Comparison of ENCODE assay signal across 1 cellular context in genomic region chr12:132144115-132145071, GRCh38.
TF ChIP-seq lines count a peak whose summit lies in the region.

A gene with protein sequence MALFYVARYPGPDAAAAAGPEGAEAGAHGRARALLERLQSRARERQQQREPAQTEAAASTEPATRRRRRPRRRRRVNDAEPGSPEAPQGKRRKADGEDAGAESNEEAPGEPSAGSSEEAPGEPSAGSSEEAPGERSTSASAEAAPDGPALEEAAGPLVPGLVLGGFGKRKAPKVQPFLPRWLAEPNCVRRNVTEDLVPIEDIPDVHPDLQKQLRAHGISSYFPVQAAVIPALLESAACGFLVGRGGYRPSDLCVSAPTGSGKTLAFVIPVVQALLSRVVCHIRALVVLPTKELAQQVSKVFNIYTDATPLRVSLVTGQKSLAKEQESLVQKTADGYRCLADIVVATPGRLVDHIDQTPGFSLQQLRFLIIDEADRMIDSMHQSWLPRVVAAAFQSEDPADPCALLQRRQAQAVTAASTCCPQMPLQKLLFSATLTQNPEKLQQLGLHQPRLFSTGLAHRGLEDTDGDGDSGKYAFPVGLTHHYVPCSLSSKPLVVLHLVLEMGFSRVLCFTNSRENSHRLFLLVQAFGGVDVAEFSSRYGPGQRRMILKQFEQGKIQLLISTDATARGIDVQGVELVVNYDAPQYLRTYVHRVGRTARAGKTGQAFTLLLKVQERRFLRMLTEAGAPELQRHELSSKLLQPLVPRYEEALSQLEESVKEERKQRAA (minus strand): TSS chr12:132144319. CDS start chr12:132144296, 23 bp downstream.
TSS of gene NOC4L (plus strand) at chr12:132144457. CDS start at chr12:132144489, 32 bp downstream.

TF ChIP-seq in K562, 482 proteins besides CTCF, POLR2A, EP300 and RAD21 (continued from another document and continues in another):
- TF ChIP-seq, protein P1, sequence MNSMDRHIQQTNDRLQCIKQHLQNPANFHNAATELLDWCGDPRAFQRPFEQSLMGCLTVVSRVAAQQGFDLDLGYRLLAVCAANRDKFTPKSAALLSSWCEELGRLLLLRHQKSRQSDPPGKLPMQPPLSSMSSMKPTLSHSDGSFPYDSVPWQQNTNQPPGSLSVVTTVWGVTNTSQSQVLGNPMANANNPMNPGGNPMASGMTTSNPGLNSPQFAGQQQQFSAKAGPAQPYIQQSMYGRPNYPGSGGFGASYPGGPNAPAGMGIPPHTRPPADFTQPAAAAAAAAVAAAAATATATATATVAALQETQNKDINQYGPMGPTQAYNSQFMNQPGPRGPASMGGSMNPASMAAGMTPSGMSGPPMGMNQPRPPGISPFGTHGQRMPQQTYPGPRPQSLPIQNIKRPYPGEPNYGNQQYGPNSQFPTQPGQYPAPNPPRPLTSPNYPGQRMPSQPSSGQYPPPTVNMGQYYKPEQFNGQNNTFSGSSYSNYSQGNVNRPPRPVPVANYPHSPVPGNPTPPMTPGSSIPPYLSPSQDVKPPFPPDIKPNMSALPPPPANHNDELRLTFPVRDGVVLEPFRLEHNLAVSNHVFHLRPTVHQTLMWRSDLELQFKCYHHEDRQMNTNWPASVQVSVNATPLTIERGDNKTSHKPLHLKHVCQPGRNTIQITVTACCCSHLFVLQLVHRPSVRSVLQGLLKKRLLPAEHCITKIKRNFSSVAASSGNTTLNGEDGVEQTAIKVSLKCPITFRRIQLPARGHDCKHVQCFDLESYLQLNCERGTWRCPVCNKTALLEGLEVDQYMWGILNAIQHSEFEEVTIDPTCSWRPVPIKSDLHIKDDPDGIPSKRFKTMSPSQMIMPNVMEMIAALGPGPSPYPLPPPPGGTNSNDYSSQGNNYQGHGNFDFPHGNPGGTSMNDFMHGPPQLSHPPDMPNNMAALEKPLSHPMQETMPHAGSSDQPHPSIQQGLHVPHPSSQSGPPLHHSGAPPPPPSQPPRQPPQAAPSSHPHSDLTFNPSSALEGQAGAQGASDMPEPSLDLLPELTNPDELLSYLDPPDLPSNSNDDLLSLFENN (IDR thresholded peaks at IDR 0.05; ENCODE audit: low read depth in 2 of 2, low read length in 2 of 2): no peak
- TF ChIP-seq PCBP1 (IDR thresholded peaks at IDR 0.05; ENCODE audit: low read depth, low read length, poor library complexity, severe bottlenecking): peak; percentile 60
- TF ChIP-seq MEF2D (tag; conservative IDR thresholded peaks at IDR 0.05; ENCODE audit: low read depth): no peak
- TF ChIP-seq ETV6 (IDR thresholded peaks at IDR 0.05; ENCODE audit: borderline replicate concordance in 1 of 2, low read depth in 2 of 2, low read length in 1 of 2): no peak; a peak in 1 of 4 replicates
- 0 out of 2 replicates have a peak, but pooled peaks have one; percentile 45 for TF ChIP-seq ETV6 (CRISPR knock-in tag; IDR thresholded peaks at IDR 0.05; ENCODE audit: borderline replicate concordance)
- TF ChIP-seq RB1 (IDR thresholded peaks at IDR 0.05; ENCODE audit: low read depth): peak; percentile 93
- peak; percentile 78 for TF ChIP-seq POLR2AphosphoS5 (IDR thresholded peaks at IDR 0.05; ENCODE audit: control insufficient read depth, insufficient read depth, low read depth, low read length)
- no peak for TF ChIP-seq HMG20A (CRISPR knock-in tag; conservative IDR thresholded peaks at IDR 0.05)
- TF ChIP-seq BRCA1 (IDR thresholded peaks at IDR 0.05): no peak
- TF ChIP-seq BRCA1 (CRISPR knock-in tag; IDR thresholded peaks at IDR 0.05): no peak
- no peak for TF ChIP-seq ZNF696 (CRISPR knock-in tag; conservative IDR thresholded peaks at IDR 0.05)
- TF ChIP-seq MCM7 (IDR thresholded peaks at IDR 0.05): no peak
- no peak for TF ChIP-seq SAFB (IDR thresholded peaks at IDR 0.05; ENCODE audit: borderline replicate concordance, low read depth, low read length)
- peak; percentile 90 for TF ChIP-seq JUND (IDR thresholded peaks at IDR 0.05; ENCODE audit: borderline replicate concordance, low read depth, low read length)
- peak; percentile 61; the same call in 1 of the 3 replicates for TF ChIP-seq JUND (tag; IDR thresholded peaks at IDR 0.05; ENCODE audit: borderline replicate concordance, low read depth, low read length)
- no peak for TF ChIP-seq SMARCB1 (IDR thresholded peaks at IDR 0.05; ENCODE audit: insufficient read length, low read depth)
- no peak for TF ChIP-seq GATA2 (CRISPR knock-in tag; IDR thresholded peaks at IDR 0.05)
- TF ChIP-seq XRCC4 (IDR thresholded peaks at IDR 0.05; ENCODE audit: extremely low read depth, insufficient read depth, insufficient read length): no peak
- TF ChIP-seq ZNF740 (CRISPR knock-in tag; IDR thresholded peaks at IDR 0.05): no peak
- TF ChIP-seq ZNF740 (tag; IDR thresholded peaks at IDR 0.05): no peak; a peak in 1 of 4 replicates
- TF ChIP-seq, protein P2, sequence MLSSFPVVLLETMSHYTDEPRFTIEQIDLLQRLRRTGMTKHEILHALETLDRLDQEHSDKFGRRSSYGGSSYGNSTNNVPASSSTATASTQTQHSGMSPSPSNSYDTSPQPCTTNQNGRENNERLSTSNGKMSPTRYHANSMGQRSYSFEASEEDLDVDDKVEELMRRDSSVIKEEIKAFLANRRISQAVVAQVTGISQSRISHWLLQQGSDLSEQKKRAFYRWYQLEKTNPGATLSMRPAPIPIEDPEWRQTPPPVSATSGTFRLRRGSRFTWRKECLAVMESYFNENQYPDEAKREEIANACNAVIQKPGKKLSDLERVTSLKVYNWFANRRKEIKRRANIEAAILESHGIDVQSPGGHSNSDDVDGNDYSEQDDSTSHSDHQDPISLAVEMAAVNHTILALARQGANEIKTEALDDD (IDR thresholded peaks at IDR 0.05): no peak
- no peak for TF ChIP-seq ESRRB (CRISPR knock-in tag; IDR thresholded peaks at IDR 0.05; ENCODE audit: borderline replicate concordance)
- no peak for TF ChIP-seq ELF4 (CRISPR knock-in tag; IDR thresholded peaks at IDR 0.05)
- TF ChIP-seq, protein P3, sequence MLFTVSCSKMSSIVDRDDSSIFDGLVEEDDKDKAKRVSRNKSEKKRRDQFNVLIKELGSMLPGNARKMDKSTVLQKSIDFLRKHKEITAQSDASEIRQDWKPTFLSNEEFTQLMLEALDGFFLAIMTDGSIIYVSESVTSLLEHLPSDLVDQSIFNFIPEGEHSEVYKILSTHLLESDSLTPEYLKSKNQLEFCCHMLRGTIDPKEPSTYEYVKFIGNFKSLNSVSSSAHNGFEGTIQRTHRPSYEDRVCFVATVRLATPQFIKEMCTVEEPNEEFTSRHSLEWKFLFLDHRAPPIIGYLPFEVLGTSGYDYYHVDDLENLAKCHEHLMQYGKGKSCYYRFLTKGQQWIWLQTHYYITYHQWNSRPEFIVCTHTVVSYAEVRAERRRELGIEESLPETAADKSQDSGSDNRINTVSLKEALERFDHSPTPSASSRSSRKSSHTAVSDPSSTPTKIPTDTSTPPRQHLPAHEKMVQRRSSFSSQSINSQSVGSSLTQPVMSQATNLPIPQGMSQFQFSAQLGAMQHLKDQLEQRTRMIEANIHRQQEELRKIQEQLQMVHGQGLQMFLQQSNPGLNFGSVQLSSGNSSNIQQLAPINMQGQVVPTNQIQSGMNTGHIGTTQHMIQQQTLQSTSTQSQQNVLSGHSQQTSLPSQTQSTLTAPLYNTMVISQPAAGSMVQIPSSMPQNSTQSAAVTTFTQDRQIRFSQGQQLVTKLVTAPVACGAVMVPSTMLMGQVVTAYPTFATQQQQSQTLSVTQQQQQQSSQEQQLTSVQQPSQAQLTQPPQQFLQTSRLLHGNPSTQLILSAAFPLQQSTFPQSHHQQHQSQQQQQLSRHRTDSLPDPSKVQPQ (CRISPR knock-in tag; IDR thresholded peaks at IDR 0.05; ENCODE audit: borderline replicate concordance): no peak
- peak; percentile 91 for TF ChIP-seq DIDO1 (tag; IDR thresholded peaks at IDR 0.05; ENCODE audit: low read depth)
- peak; percentile 99 for TF ChIP-seq MYC (IDR thresholded peaks at IDR 0.05; ENCODE audit: low read depth, low read length)
- no peak for TF ChIP-seq MYC (CRISPR knock-in tag; IDR thresholded peaks at IDR 0.05; ENCODE audit: borderline replicate concordance, low read depth)
- no peak for TF ChIP-seq NCOA1 (IDR thresholded peaks at IDR 0.05; ENCODE audit: low read depth)
- no peak for TF ChIP-seq ZNF23 (CRISPR knock-in tag; IDR thresholded peaks at IDR 0.05)
- no peak for TF ChIP-seq ZKSCAN3 (CRISPR knock-in tag; IDR thresholded peaks at IDR 0.05)
- peak; percentile 72 to 81 for TF ChIP-seq NONO (IDR thresholded peaks at IDR 0.05; ENCODE audit: low read depth in 2 of 2, low read length in 1 of 2)
- TF ChIP-seq PHB2 (IDR thresholded peaks at IDR 0.05; ENCODE audit: low read depth): no peak
- peak; percentile 78 for TF ChIP-seq FUS (optimal IDR thresholded peaks at IDR 0.05; ENCODE audit: low read depth, low read length)
- TF ChIP-seq CBX2 (IDR thresholded peaks at IDR 0.05; ENCODE audit: insufficient read depth, low read length, poor library complexity, severe bottlenecking): no peak
- TF ChIP-seq HMGN3 (IDR thresholded peaks at IDR 0.05; ENCODE audit: borderline replicate concordance, extremely low read depth, insufficient read length, low read depth, low read length): peak; percentile 83
- no peak for TF ChIP-seq PPARD (CRISPR knock-in tag; IDR thresholded peaks at IDR 0.05)
- no peak for TF ChIP-seq ZNF408 (CRISPR knock-in tag; IDR thresholded peaks at IDR 0.05; ENCODE audit: low read depth)
- TF ChIP-seq PURB (CRISPR knock-in tag; IDR thresholded peaks at IDR 0.05; ENCODE audit: low read depth): no peak
- TF ChIP-seq YY1 (IDR thresholded peaks at IDR 0.05; ENCODE audit: borderline replicate concordance in 1 of 3, control insufficient read depth in 1 of 3, extremely low read depth in 1 of 3, insufficient read depth in 3 of 3, insufficient read length in 1 of 3, insufficient replicate concordance in 2 of 3, low read depth in 1 of 3, low read length in 2 of 3): peak; percentile 61 to 92 (median 87)
- TF ChIP-seq ZNF121 (CRISPR knock-in tag; conservative IDR thresholded peaks at IDR 0.05): no peak
- TF ChIP-seq, protein P4, sequence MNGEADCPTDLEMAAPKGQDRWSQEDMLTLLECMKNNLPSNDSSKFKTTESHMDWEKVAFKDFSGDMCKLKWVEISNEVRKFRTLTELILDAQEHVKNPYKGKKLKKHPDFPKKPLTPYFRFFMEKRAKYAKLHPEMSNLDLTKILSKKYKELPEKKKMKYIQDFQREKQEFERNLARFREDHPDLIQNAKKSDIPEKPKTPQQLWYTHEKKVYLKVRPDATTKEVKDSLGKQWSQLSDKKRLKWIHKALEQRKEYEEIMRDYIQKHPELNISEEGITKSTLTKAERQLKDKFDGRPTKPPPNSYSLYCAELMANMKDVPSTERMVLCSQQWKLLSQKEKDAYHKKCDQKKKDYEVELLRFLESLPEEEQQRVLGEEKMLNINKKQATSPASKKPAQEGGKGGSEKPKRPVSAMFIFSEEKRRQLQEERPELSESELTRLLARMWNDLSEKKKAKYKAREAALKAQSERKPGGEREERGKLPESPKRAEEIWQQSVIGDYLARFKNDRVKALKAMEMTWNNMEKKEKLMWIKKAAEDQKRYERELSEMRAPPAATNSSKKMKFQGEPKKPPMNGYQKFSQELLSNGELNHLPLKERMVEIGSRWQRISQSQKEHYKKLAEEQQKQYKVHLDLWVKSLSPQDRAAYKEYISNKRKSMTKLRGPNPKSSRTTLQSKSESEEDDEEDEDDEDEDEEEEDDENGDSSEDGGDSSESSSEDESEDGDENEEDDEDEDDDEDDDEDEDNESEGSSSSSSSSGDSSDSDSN (IDR thresholded peaks at IDR 0.05; ENCODE audit: borderline replicate concordance in 1 of 2, low read depth in 2 of 2, low read length in 2 of 2): 0 out of 4 replicates have a peak, but pooled peaks have one; percentile 10 to 33
- TF ChIP-seq KAT7 (CRISPR knock-in tag; IDR thresholded peaks at IDR 0.05; ENCODE audit: borderline replicate concordance): no peak
- no peak for TF ChIP-seq ADNP (tag; IDR thresholded peaks at IDR 0.05)
- TF ChIP-seq ARID1B (IDR thresholded peaks at IDR 0.05): no peak
- TF ChIP-seq RBM39 (optimal IDR thresholded peaks at IDR 0.05; ENCODE audit: low read depth, low read length): no peak
- TF ChIP-seq PHF21A (IDR thresholded peaks at IDR 0.05; ENCODE audit: borderline replicate concordance, low read depth): no peak
- TF ChIP-seq, protein P5, sequence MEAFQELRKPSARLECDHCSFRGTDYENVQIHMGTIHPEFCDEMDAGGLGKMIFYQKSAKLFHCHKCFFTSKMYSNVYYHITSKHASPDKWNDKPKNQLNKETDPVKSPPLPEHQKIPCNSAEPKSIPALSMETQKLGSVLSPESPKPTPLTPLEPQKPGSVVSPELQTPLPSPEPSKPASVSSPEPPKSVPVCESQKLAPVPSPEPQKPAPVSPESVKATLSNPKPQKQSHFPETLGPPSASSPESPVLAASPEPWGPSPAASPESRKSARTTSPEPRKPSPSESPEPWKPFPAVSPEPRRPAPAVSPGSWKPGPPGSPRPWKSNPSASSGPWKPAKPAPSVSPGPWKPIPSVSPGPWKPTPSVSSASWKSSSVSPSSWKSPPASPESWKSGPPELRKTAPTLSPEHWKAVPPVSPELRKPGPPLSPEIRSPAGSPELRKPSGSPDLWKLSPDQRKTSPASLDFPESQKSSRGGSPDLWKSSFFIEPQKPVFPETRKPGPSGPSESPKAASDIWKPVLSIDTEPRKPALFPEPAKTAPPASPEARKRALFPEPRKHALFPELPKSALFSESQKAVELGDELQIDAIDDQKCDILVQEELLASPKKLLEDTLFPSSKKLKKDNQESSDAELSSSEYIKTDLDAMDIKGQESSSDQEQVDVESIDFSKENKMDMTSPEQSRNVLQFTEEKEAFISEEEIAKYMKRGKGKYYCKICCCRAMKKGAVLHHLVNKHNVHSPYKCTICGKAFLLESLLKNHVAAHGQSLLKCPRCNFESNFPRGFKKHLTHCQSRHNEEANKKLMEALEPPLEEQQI (IDR thresholded peaks at IDR 0.05): peak; percentile 39; the same call in 1 of the 2 replicates
- TF ChIP-seq CHD2 (IDR thresholded peaks at IDR 0.05; ENCODE audit: low read depth, low read length): peak; percentile 54
- TF ChIP-seq TBL1XR1 (IDR thresholded peaks at IDR 0.05; ENCODE audit: low read length in 2 of 2): peak in 1 of 2 experiments; percentile 100; a peak in 2 of 4 replicates
- TF ChIP-seq ZNF785 (CRISPR knock-in tag; IDR thresholded peaks at IDR 0.05): no peak
- no peak for TF ChIP-seq NUFIP1 (IDR thresholded peaks at IDR 0.05; ENCODE audit: partially characterized antibody)
- TF ChIP-seq ZNF668 (CRISPR knock-in tag; IDR thresholded peaks at IDR 0.05): no peak
- TF ChIP-seq, protein P6, sequence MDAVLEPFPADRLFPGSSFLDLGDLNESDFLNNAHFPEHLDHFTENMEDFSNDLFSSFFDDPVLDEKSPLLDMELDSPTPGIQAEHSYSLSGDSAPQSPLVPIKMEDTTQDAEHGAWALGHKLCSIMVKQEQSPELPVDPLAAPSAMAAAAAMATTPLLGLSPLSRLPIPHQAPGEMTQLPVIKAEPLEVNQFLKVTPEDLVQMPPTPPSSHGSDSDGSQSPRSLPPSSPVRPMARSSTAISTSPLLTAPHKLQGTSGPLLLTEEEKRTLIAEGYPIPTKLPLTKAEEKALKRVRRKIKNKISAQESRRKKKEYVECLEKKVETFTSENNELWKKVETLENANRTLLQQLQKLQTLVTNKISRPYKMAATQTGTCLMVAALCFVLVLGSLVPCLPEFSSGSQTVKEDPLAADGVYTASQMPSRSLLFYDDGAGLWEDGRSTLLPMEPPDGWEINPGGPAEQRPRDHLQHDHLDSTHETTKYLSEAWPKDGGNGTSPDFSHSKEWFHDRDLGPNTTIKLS (IDR thresholded peaks at IDR 0.05; ENCODE audit: borderline replicate concordance, low read depth): peak; percentile 66
- TF ChIP-seq ZNF282 (CRISPR knock-in tag; IDR thresholded peaks at IDR 0.05): no peak
- TF ChIP-seq ELF1 (tag; IDR thresholded peaks at IDR 0.05): peak; percentile 92
